ENCODE assay signal across 13 cellular contexts in genomic region chr1:57079454-57080157, GRCh38.
DNase-seq lines count a peak whose midpoint lies in the region; ATAC-seq and TF ChIP-seq lines count a peak whose summit lies in the region.
"Had no signal": no experiment of that assay in that cellular context is flagged by ENCODE, and none has a peak within 500 bp of the region (broad histone marks: within the 10 kb centered on the region; RNA-seq: fewer than 3 reads in every experiment).

No MANE protein-coding gene starts in this region.

- no peaks in the 10 kb centered on the region for H3K36me3 Mint-ChIP-seq in GM23338 (ENCODE audit: low read depth)
- H3K36me3 Mint-ChIP-seq: immature natural killer cell, naive B cell had no signal

- no peaks in the 10 kb centered on the region for H4K20me1 ChIP-seq in GM23338 (replicated peaks; ENCODE audit: insufficient read depth)

- no peaks in the 10 kb centered on the region for H3K9me3 ChIP-seq in BE2C

- H2AFZ ChIP-seq in GM23338 = no peak overlapping the region

- no peaks in the 10 kb centered on the region for H3K27me3 ChIP-seq in BE2C
- H3K27me3 ChIP-seq in GM23338 (ENCODE audit: insufficient read depth) = no peaks in the 10 kb centered on the region
- H3K27me3 ChIP-seq in dorsolateral prefrontal cortex = peaks cover 0 to 5% (median 0%) of the 10 kb centered on the region in 45 donors

- H3K79me2 ChIP-seq in GM23338 (replicated peaks; ENCODE audit: insufficient read depth) = no peaks in the 10 kb centered on the region

- H3K9me3 Mint-ChIP-seq in GM23338 = no peaks in the 10 kb centered on the region
- H3K9me3 Mint-ChIP-seq: activated T-cell treated with anti-CD3 and anti-CD28 coated beads, Interleukin-2, amount 50 U/mL, for 4 hours had no signal

- H3K4me1 ChIP-seq in BE2C (no peaks in the 10 kb centered on the region), GM23338 (ENCODE audit: insufficient read depth) (no peaks in the 10 kb centered on the region)

- no peaks in the 10 kb centered on the region for H3F3A ChIP-seq in GM23338 (replicated peaks; ENCODE audit: low read depth)

- no peak overlapping the region for H3K27ac ChIP-seq in GM23338 (ENCODE audit: low read depth)
- H3K27ac ChIP-seq in VCaP = no peak overlapping the region
- H3K27ac ChIP-seq in dorsolateral prefrontal cortex = no peak overlapping the region
- H3K27ac ChIP-seq: skin epidermis had no signal

- peak; percentile 18 for TF ChIP-seq CTCF in BE2C (IDR thresholded peaks at IDR 0.05; ENCODE audit: low read depth, low read length)
- TF ChIP-seq CTCF in GM23338 (conservative IDR thresholded peaks at IDR 0.05; ENCODE audit: low read depth in 2 of 2) = peak; percentile 68 to 82
- peak; percentile 28; the same call in 1 of the 2 replicates for TF ChIP-seq CTCF in VCaP (conservative IDR thresholded peaks at IDR 0.05)
- TF ChIP-seq CTCF in dorsolateral prefrontal cortex (IDR thresholded peaks at IDR 0.05 in 54 of 56, conservative IDR thresholded peaks at IDR 0.05 in 2 of 56; ENCODE audit: low read depth in 1 of 56, partially characterized antibody in 56 of 56) = peak in 15 of 56 donors; percentile 10 to 33 (median 22)

- intact Hi-C loops in dorsolateral prefrontal cortex (cut with DNase I) = no loop called here

- no peak overlapping the region for H3K4me2 ChIP-seq in GM23338

- H3K4me1 Mint-ChIP-seq in GM23338 = peaks cover 9% of the 10 kb centered on the region
- H3K4me1 Mint-ChIP-seq: immature natural killer cell, naive B cell had no signal

- no peaks in the 10 kb centered on the region; the same call in 1 of the 2 replicates for H3K9me2 ChIP-seq in GM23338 (ENCODE audit: insufficient read depth)

- no peak for DNase-seq in BE2C
- peak; percentile 64 for DNase-seq in GM23338 (ENCODE audit: low spot score)
- DNase-seq in iPS DF 19.7 (ENCODE audit: low read depth, low spot score) = peak; percentile 15
- DNase-seq in dorsolateral prefrontal cortex = no peak
- DNase-seq in inferior parietal cortex (ENCODE audit: extremely low spot score) = no peak
- DNase-seq: activated T-cell treated with anti-CD3 and anti-CD28 coated beads, Interleukin-2, amount 50 U/mL, for 4 hours; immature natural killer cell; naive B cell; NCI-H2171 had no signal

- H3K27me3 Mint-ChIP-seq in GM23338 (ENCODE audit: insufficient read depth, low read depth, poor library complexity) = peaks cover 2% of the 10 kb centered on the region

- no peak overlapping the region for H3K27ac Mint-ChIP-seq in GM23338
- H3K27ac Mint-ChIP-seq: immature natural killer cell, naive B cell had no signal

- H3K4me3 Mint-ChIP-seq in GM23338 = no peak overlapping the region
- H3K4me3 Mint-ChIP-seq: activated T-cell treated with anti-CD3 and anti-CD28 coated beads, Interleukin-2, amount 50 U/mL, for 4 hours; immature natural killer cell; naive B cell had no signal

- ATAC-seq in GM23338 (peak; percentile 88), HG03097 (IDR thresholded peaks at IDR 0.05; ENCODE audit: low FRiP score, unreplicated experiment) (no peak), GM18498 (IDR thresholded peaks at IDR 0.05; ENCODE audit: unreplicated experiment) (no peak)
- ATAC-seq: activated T-cell treated with anti-CD3 and anti-CD28 coated beads, Interleukin-2, amount 50 U/mL, for 4 hours had no signal

- H3K36me3 ChIP-seq in BE2C (no peaks in the 10 kb centered on the region), GM23338 (ENCODE audit: insufficient read depth) (no peaks in the 10 kb centered on the region)

- no peak overlapping the region for H3K4me3 ChIP-seq in BE2C (ENCODE audit: low read depth, low read length)
- H3K4me3 ChIP-seq in GM23338 = no peak overlapping the region
- H3K4me3 ChIP-seq in dorsolateral prefrontal cortex = no peak overlapping the region
- H3K4me3 ChIP-seq: skin epidermis had no signal

TF ChIP-seq in GM23338, 12 proteins besides CTCF, POLR2A, EP300 and RAD21:
- TF ChIP-seq EZH2phosphoT487 (IDR thresholded peaks at IDR 0.05; ENCODE audit: unreplicated experiment) (no peak), NANOG (IDR thresholded peaks at IDR 0.05; ENCODE audit: borderline replicate concordance) (no peak), STAT1 (IDR thresholded peaks at IDR 0.05; ENCODE audit: unreplicated experiment) (no peak), ZNF114 (CRISPR knock-in tag; IDR thresholded peaks at IDR 0.05) (no peak)
- TF ChIP-seq, protein P1, sequence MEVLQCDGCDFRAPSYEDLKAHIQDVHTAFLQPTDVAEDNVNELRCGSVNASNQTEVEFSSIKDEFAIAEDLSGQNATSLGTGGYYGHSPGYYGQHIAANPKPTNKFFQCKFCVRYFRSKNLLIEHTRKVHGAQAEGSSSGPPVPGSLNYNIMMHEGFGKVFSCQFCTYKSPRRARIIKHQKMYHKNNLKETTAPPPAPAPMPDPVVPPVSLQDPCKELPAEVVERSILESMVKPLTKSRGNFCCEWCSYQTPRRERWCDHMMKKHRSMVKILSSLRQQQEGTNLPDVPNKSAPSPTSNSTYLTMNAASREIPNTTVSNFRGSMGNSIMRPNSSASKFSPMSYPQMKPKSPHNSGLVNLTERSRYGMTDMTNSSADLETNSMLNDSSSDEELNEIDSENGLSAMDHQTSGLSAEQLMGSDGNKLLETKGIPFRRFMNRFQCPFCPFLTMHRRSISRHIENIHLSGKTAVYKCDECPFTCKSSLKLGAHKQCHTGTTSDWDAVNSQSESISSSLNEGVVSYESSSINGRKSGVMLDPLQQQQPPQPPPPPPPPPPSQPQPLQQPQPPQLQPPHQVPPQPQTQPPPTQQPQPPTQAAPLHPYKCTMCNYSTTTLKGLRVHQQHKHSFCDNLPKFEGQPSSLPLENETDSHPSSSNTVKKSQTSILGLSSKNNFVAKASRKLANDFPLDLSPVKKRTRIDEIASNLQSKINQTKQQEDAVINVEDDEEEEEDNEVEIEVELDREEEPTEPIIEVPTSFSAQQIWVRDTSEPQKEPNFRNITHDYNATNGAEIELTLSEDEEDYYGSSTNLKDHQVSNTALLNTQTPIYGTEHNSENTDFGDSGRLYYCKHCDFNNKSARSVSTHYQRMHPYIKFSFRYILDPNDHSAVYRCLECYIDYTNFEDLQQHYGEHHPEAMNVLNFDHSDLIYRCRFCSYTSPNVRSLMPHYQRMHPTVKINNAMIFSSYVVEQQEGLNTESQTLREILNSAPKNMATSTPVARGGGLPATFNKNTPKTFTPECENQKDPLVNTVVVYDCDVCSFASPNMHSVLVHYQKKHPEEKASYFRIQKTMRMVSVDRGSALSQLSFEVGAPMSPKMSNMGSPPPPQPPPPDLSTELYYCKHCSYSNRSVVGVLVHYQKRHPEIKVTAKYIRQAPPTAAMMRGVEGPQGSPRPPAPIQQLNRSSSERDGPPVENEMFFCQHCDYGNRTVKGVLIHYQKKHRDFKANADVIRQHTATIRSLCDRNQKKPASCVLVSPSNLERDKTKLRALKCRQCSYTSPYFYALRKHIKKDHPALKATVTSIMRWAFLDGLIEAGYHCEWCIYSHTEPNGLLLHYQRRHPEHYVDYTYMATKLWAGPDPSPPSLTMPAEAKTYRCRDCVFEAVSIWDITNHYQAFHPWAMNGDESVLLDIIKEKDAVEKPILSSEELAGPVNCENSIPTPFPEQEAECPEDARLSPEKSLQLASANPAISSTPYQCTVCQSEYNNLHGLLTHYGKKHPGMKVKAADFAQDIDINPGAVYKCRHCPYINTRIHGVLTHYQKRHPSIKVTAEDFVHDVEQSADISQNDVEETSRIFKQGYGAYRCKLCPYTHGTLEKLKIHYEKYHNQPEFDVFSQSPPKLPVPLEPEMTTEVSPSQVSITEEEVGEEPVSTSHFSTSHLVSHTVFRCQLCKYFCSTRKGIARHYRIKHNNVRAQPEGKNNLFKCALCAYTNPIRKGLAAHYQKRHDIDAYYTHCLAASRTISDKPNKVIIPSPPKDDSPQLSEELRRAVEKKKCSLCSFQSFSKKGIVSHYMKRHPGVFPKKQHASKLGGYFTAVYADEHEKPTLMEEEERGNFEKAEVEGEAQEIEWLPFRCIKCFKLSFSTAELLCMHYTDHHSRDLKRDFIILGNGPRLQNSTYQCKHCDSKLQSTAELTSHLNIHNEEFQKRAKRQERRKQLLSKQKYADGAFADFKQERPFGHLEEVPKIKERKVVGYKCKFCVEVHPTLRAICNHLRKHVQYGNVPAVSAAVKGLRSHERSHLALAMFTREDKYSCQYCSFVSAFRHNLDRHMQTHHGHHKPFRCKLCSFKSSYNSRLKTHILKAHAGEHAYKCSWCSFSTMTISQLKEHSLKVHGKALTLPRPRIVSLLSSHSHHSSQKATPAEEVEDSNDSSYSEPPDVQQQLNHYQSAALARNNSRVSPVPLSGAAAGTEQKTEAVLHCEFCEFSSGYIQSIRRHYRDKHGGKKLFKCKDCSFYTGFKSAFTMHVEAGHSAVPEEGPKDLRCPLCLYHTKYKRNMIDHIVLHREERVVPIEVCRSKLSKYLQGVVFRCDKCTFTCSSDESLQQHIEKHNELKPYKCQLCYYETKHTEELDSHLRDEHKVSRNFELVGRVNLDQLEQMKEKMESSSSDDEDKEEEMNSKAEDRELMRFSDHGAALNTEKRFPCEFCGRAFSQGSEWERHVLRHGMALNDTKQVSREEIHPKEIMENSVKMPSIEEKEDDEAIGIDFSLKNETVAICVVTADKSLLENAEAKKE (CRISPR knock-in tag; IDR thresholded peaks at IDR 0.05) = no peak

Comparison
In these comparisons a context has a peak if more than half of its experiments do, and no peak if none do; other contexts are left out.
1. DNase-seq: peak in GM23338 (single experiment) and iPS DF 19.7 (single experiment); none in BE2C (single experiment), dorsolateral prefrontal cortex (0 of 10) and inferior parietal cortex (single experiment).